Comparison of ENCODE assay signal across 15 cellular contexts in genomic region chr6:34305497-34305896, GRCh38. TPM values are rescaled to one million over a fixed set of nuclear protein-coding genes. Genes with fewer than 3 reads are reported as not detected.
DNase-seq lines count a peak whose midpoint lies in the region; ATAC-seq and TF ChIP-seq lines count a peak whose summit lies in the region.
"Had no signal": no experiment of that assay in that cellular context is flagged by ENCODE, and none has a peak within 500 bp of the region (broad histone marks: within the 10 kb centered on the region; RNA-seq: fewer than 3 reads in every experiment).

No MANE protein-coding gene starts in this region.

- H3K36me3 ChIP-seq in HEK293 (ENCODE audit: control insufficient read depth in 2 of 2, insufficient read depth in 1 of 2, low read length in 2 of 2): no peaks in the 10 kb centered on the region; a peak in 1 of 3 replicates
- H3K36me3 ChIP-seq in left lung: no peaks in the 10 kb centered on the region
- H3K36me3 ChIP-seq in psoas muscle (ENCODE audit: insufficient read depth in 1 of 2, low read depth in 1 of 2): no peaks in the 10 kb centered on the region
- peaks cover 5% of the 10 kb centered on the region for H3K36me3 ChIP-seq in CD8-positive, alpha-beta memory T cell (ENCODE audit: insufficient read depth, low read length)

- H3K9me3 Mint-ChIP-seq in activated T-cell treated with anti-CD3 and anti-CD28 coated beads, Interleukin-2, amount 50 U/mL, for 24 hours: no peaks in the 10 kb centered on the region
- H3K9me3 Mint-ChIP-seq in CD8-positive, alpha-beta memory T cell: no peaks in the 10 kb centered on the region
- H3K9me3 Mint-ChIP-seq: CD14-positive monocyte had no signal

- CTCF ChIA-PET in HEK293 (lab: Yijun Ruan, JAX): interaction anchor here (0.7 to 1.8 kb wide), 5 partner anchors 14 to 923 kb away, joined by 3 to 7 read pairs (median 4); no protein-coding TSS in a partner anchor
- CTCF ChIA-PET in CD8-positive, alpha-beta memory T cell (lab: Charles Lee): no interaction called here

- H3K27ac Mint-ChIP-seq in activated T-cell treated with anti-CD3 and anti-CD28 coated beads, Interleukin-2, amount 50 U/mL, for 24 hours: no peak overlapping the region
- no peak overlapping the region for H3K27ac Mint-ChIP-seq in CD8-positive, alpha-beta memory T cell

- POLR2A ChIA-PET in HEK293 (lab: Yijun Ruan, JAX): no interaction called here
- POLR2A ChIA-PET in CD8-positive, alpha-beta memory T cell (lab: Charles Lee): interaction anchor here (0.6 kb wide), 1 partner anchor 41 kb away, joined by 3 read pairs; no protein-coding TSS in a partner anchor

- intact Hi-C loops in left lung (cut with DNase I): no loop called here
- intact Hi-C loops in psoas muscle (cut with DNase I): no loop called here

- H3K27me3 ChIP-seq in left lung (no peaks in the 10 kb centered on the region), psoas muscle (ENCODE audit: insufficient read depth in 3 of 3, low read length in 2 of 3) (no peaks in the 10 kb centered on the region)
- no peaks in the 10 kb centered on the region for H3K27me3 ChIP-seq in CD8-positive, alpha-beta memory T cell (ENCODE audit: insufficient read depth, low read length, poor library complexity, severe bottlenecking)

- peak; percentile 65 for ATAC-seq in left lung
- no peak for ATAC-seq in psoas muscle
- ATAC-seq: PC-3 had no signal

- H3K4me1 ChIP-seq in HEK293 (ENCODE audit: control insufficient read depth, insufficient read depth, low read length) (no peaks in the 10 kb centered on the region), left lung (peaks cover 13 to 28% of the 10 kb centered on the region in 2 donors), psoas muscle (peaks cover 56% of the 10 kb centered on the region)
- no peaks in the 10 kb centered on the region for H3K4me1 ChIP-seq in CD8-positive, alpha-beta memory T cell (ENCODE audit: insufficient read depth, low read length)

- peaks cover 11% of the 10 kb centered on the region for H3K4me1 Mint-ChIP-seq in activated T-cell treated with anti-CD3 and anti-CD28 coated beads, Interleukin-2, amount 50 U/mL, for 24 hours (ENCODE audit: low read depth)
- H3K4me1 Mint-ChIP-seq in CD8-positive, alpha-beta memory T cell: peaks cover 10 to 13% (median 13%) of the 10 kb centered on the region in 3 donors

- WGBS in psoas muscle, 3 donors: 49 to 62% (median 61%) methylated on average over 2 of the region's 2 CpGs

- H3K36me3 Mint-ChIP-seq in activated T-cell treated with anti-CD3 and anti-CD28 coated beads, Interleukin-2, amount 50 U/mL, for 24 hours (ENCODE audit: low read depth): peaks cover 19% of the 10 kb centered on the region
- H3K36me3 Mint-ChIP-seq in CD8-positive, alpha-beta memory T cell: peaks cover 0 to 4% (median 4%) of the 10 kb centered on the region in 3 donors

- H3K4me3 ChIP-seq in HEK293 (ENCODE audit: low read depth, low read length) (no peak overlapping the region), left lung (no peak overlapping the region), psoas muscle (no peak overlapping the region)
- no peak overlapping the region for H3K4me3 ChIP-seq in CD8-positive, alpha-beta memory T cell (ENCODE audit: low read length)

- H3K9me3 ChIP-seq in HEK293 (ENCODE audit: control insufficient read depth, insufficient read depth, low read depth, low read length) (no peaks in the 10 kb centered on the region), left lung (no peaks in the 10 kb centered on the region), psoas muscle (no peaks in the 10 kb centered on the region)
- H3K9me3 ChIP-seq in CD8-positive, alpha-beta memory T cell (ENCODE audit: low read length): no peaks in the 10 kb centered on the region

- DNase-seq in left lung (no peak), psoas muscle (no peak), NCI-H2029 treated with DMSO at 0.1 percent for 48 hours (lab: John Stamatoyannopoulos, UW) (no peak)
- no peak for DNase-seq in activated T-cell treated with anti-CD3 and anti-CD28 coated beads, Interleukin-2, amount 50 U/mL, for 24 hours
- no peak for DNase-seq in CD8-positive, alpha-beta memory T cell
- DNase-seq: AML-193, DMS153, GF-D8, NCI-H1694, NCI-H2227 treated with DMSO at 0.1 percent for 48 hours, PC-3 had no signal

- H3K27me3 Mint-ChIP-seq in activated T-cell treated with anti-CD3 and anti-CD28 coated beads, Interleukin-2, amount 50 U/mL, for 24 hours: no peaks in the 10 kb centered on the region
- H3K27me3 Mint-ChIP-seq in CD8-positive, alpha-beta memory T cell: no peaks in the 10 kb centered on the region

- TF ChIP-seq CTCF in HEK293 (tag by site-specific recombination; IDR thresholded peaks at IDR 0.05) (no peak), VCaP (conservative IDR thresholded peaks at IDR 0.05) (no peak), left lung (IDR thresholded peaks at IDR 0.05) (no peak), psoas muscle (IDR thresholded peaks at IDR 0.05) (no peak)

- no peak overlapping the region for H3K4me3 Mint-ChIP-seq in activated T-cell treated with anti-CD3 and anti-CD28 coated beads, Interleukin-2, amount 50 U/mL, for 24 hours
- no peak overlapping the region for H3K4me3 Mint-ChIP-seq in CD8-positive, alpha-beta memory T cell
- H3K4me3 Mint-ChIP-seq: CD14-positive monocyte had no signal

- H3K27ac ChIP-seq in HEK293 (ENCODE audit: extremely low read depth, low read depth, low read length): no peak overlapping the region
- H3K27ac ChIP-seq in VCaP: peak overlapping the region; percentile 0; the same call in 1 of the 2 replicates
- peak overlapping the region; percentile 30 to 41 for H3K27ac ChIP-seq in left lung
- peak overlapping the region; percentile 60 for H3K27ac ChIP-seq in psoas muscle
- no peak overlapping the region for H3K27ac ChIP-seq in CD8-positive, alpha-beta memory T cell (ENCODE audit: low read depth, low read length)
- H3K27ac ChIP-seq: RWPE1 had no signal

TF ChIP-seq in HEK293, 187 proteins besides CTCF, POLR2A, EP300 and RAD21:
- no peak for TF ChIP-seq ZFP69B (tag by site-specific recombination; IDR thresholded peaks at IDR 0.05)
- TF ChIP-seq ZNF354C (tag by site-specific recombination; IDR thresholded peaks at IDR 0.05; ENCODE audit: borderline replicate concordance, low read depth): no peak
- TF ChIP-seq ZSCAN30 (tag by site-specific recombination; IDR thresholded peaks at IDR 0.05): no peak
- 0 out of 2 replicates have a peak, but pooled peaks have one; percentile 12 for TF ChIP-seq PRDM1 (tag by site-specific recombination; IDR thresholded peaks at IDR 0.05)

RNA-seq across cellular contexts. Expression of gene SMIM29, which starts 56.7 kb away (rescaled TPM):
- total RNA-seq in left lung (10 to 100 TPM; 35.7 to 38.9 TPM), psoas muscle (10 to 100 TPM; 14.4 to 59.4 (median 31.5) TPM)
- 100 to 1,000 TPM in 1 of 3 donors, 10 to 100 TPM in 2; 24.6 to 100 (median 44.1) TPM for polyA plus RNA-seq in psoas muscle
- 10 to 100 TPM; 23.0 to 26.0 TPM for total RNA-seq in CD8-positive, alpha-beta memory T cell
- 62.5 TPM for polyA plus RNA-seq in CD8-positive, alpha-beta memory T cell

Comparison
In these comparisons a context has a peak if more than half of its experiments do, and no peak if none do; other contexts are left out.
1. H3K27ac ChIP-seq: peak in VCaP (single experiment), left lung (2 of 2) and psoas muscle (single experiment); none in HEK293 (single experiment) and CD8-positive, alpha-beta memory T cell (single experiment).